In the genomic region with DNA sequence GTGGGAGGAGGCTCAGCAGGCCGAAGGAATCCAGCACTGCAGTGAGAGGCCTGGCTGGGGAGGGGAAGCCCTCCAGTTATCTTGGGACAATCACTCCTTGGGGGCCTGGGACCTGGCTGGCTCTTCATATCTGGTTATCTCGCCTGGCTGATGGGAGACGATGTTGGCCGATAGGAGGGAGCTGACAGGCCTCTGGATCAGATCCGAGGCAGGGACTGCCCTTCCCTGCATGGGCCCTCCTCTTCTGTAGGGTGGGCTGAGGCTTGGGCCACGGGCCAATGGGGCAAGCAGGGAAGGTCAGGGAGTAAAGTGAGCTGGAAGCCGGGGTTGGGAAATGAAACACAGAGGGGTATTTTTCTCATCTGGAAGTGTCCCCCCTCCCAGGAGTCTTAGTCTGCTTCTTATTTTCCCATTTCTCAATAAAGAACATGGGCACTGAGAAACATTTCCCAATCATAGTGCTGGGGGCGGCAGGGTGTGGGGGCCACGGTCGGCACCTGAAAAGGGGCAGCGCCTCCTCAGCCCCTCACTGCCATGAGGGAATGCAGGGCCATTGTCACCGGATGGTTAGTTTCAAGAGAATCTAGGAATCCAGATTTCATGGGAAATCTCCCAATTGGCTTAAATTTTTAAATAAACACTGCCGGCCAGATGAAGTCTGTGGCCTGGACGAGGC, we compare ENCODE assay signal across 9 cellular contexts. TPM values are rescaled to one million over a fixed set of nuclear protein-coding genes. Genes with fewer than 3 reads are reported as not detected.
DNase-seq lines count a peak whose midpoint lies in the region; ATAC-seq and TF ChIP-seq lines count a peak whose summit lies in the region.
"Had no signal": no experiment of that assay in that cellular context is flagged by ENCODE, and none has a peak within 500 bp of the region (broad histone marks: within the 10 kb centered on the region; RNA-seq: fewer than 3 reads in every experiment).

No MANE protein-coding gene starts in this region.

- H3K27me3 ChIP-seq in duodenal mucosa (ENCODE audit: control insufficient read depth in 1 of 2, insufficient read depth in 2 of 2, low read length in 2 of 2) (no peaks in the 10 kb centered on the region), mucosa of stomach (ENCODE audit: control insufficient read depth, insufficient read depth, low read length) (no peaks in the 10 kb centered on the region), thoracic aorta (replicated peaks; ENCODE audit: insufficient read depth) (no peaks in the 10 kb centered on the region)
- H3K27me3 ChIP-seq: neutrophil had no signal

- H3K9ac ChIP-seq in duodenal mucosa (ENCODE audit: low read depth in 1 of 2, low read length in 2 of 2) = peak overlapping the region in 1 of 2 donors; percentile 45
- H3K9ac ChIP-seq in mucosa of stomach (ENCODE audit: low read length) = peak overlapping the region; percentile 49

- TF ChIP-seq CTCF in RWPE1 (conservative IDR thresholded peaks at IDR 0.05; ENCODE audit: low read depth) = no peak
- TF ChIP-seq CTCF in thoracic aorta (IDR thresholded peaks at IDR 0.05) = no peak

- ATAC-seq in thoracic aorta (ENCODE audit: insufficient number of reproducible peaks, low FRiP score, low read depth) (peak; percentile 18), GM19397 (IDR thresholded peaks at IDR 0.05; ENCODE audit: unreplicated experiment) (no peak), HG03354 (IDR thresholded peaks at IDR 0.05; ENCODE audit: poor library complexity, severe bottlenecking, unreplicated experiment) (no peak)

- H3K4me1 ChIP-seq in duodenal mucosa (ENCODE audit: control insufficient read depth in 1 of 2, insufficient read depth in 2 of 2, low read length in 2 of 2) (peaks cover 39 to 40% of the 10 kb centered on the region in 2 donors), mucosa of stomach (ENCODE audit: control insufficient read depth, insufficient read depth, low read length) (peaks cover 64% of the 10 kb centered on the region), thoracic aorta (ENCODE audit: control insufficient read depth in 1 of 2, low read depth in 2 of 2) (peaks cover 16 to 52% of the 10 kb centered on the region in 2 donors)

- H3K27ac ChIP-seq in RWPE1 = peak overlapping the region; percentile 51
- peak overlapping the region; percentile 75 for H3K27ac ChIP-seq in duodenal mucosa (ENCODE audit: low read depth, low read length)
- H3K27ac ChIP-seq in thoracic aorta = peak overlapping the region; percentile 95 to 96

- POLR2A ChIA-PET in RWPE1 (lab: Yijun Ruan, JAX; ENCODE audit: low non-redundant PET) = no interaction called here

- DNase-seq in RWPE1 (ENCODE audit: low spot score) (no peak), thoracic aorta (ENCODE audit: low spot score) (no peak), NCI-H1417 treated with DMSO at 0.1 percent for 48 hours (lab: John Stamatoyannopoulos, UW) (no peak)
- DNase-seq: stimulated activated naive CD4-positive, alpha-beta T cell had no signal

- H3K4me3 ChIP-seq in duodenal mucosa (ENCODE audit: low read depth in 1 of 2, low read length in 2 of 2) = no peak overlapping the region
- H3K4me3 ChIP-seq in mucosa of stomach (ENCODE audit: low read length) = no peak overlapping the region
- peak overlapping the region; percentile 35 for H3K4me3 ChIP-seq in thoracic aorta

- H3K9me3 ChIP-seq in duodenal mucosa (ENCODE audit: control insufficient read depth in 1 of 2, low read length in 2 of 2) (no peaks in the 10 kb centered on the region), mucosa of stomach (ENCODE audit: control insufficient read depth, low read length) (no peaks in the 10 kb centered on the region), thoracic aorta (no peaks in the 10 kb centered on the region)
- H3K9me3 ChIP-seq: neutrophil had no signal

- CTCF ChIA-PET in RWPE1 (lab: Yijun Ruan, JAX) = interaction anchor here (0.6 to 1.0 kb wide), 2 partner anchors 23 to 38 kb away, joined by 5 read pairs; no protein-coding TSS in a partner anchor

- H3K36me3 ChIP-seq in duodenal mucosa (ENCODE audit: control insufficient read depth in 1 of 2, insufficient read depth in 2 of 2, low read length in 2 of 2) (peaks cover 15 to 50% of the 10 kb centered on the region in 2 donors), mucosa of stomach (ENCODE audit: control insufficient read depth, insufficient read depth, low read length) (no peaks in the 10 kb centered on the region), thoracic aorta (peaks cover 14% of the 10 kb centered on the region)

RNA-seq across cellular contexts. Expression of gene MANBAL, which starts 25.3 kb away (rescaled TPM):
- 10 to 100 TPM; 29.0 to 34.3 TPM for total RNA-seq in thoracic aorta

RNA-seq across cellular contexts. Expression of gene SRC, which starts 31.2 kb away (rescaled TPM):
- total RNA-seq in thoracic aorta = 10 to 100 TPM; 80.3 to 89.0 TPM

RNA-seq across cellular contexts. Expression of gene GHRH, which starts 53.1 kb away (rescaled TPM):
- not detected for total RNA-seq in thoracic aorta
